ENCODE assay signal across 18 cellular contexts in the genomic region with DNA sequence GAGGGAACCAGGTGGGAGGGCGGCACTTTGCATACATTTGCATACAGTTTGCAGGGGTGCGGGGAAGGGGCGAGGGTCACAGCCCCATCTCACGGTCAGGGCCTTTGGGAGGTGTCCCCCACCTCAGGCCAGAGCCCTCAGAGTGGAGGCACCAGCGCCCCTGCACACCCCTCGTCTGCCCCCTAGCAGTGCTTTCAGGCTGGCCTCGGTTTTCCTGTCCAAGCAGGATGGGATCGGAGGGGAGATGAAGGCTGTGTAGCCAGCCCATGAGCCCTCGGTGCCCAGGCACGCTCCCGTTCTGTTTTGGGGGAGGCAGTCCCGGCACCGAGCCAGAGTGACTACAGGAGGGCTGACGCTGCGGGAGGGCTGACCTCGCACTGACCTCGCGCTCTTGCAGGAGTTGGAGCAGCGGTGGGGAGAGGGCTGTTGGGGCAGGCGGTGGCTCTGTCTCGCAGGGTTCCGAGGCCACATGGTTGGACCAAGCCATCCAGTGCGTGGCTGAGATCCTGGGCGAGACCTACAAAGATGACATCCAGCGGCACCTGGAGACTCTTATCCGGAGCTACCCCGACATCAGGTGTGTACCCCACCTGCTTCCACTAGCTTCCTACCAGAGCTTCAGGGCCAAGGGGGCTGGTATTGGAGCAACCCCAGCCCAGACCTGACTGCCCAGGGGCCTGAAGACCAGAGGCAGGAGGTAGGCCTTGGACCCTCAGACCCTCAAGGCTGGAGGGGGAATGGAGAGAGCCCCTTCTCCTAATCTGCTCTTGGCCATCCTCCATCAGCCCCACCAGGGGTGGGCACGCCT. TPM values are rescaled to one million over a fixed set of nuclear protein-coding genes. Genes with fewer than 3 reads are reported as not detected.
A peak's percentile ranks its signal among the peaks of the same experiment; 100 is the strongest.
DNase-seq lines count a peak whose midpoint lies in the region; ATAC-seq and TF ChIP-seq lines count a peak whose summit lies in the region.
"Had no signal": no experiment of that assay in that cellular context is flagged by ENCODE, and none has a peak within 500 bp of the region (broad histone marks: within the 10 kb centered on the region; RNA-seq: fewer than 3 reads in every experiment).

No MANE protein-coding gene starts in this region.

- H3K4me1 ChIP-seq in lower lobe of right lung, result peaks cover 50% of the 10 kb centered on the region
- peaks cover 15 to 62% (median 40%) of the 10 kb centered on the region in 4 donors for H3K4me1 ChIP-seq in transverse colon

- H3K36me3 ChIP-seq in lower lobe of right lung, result no peaks in the 10 kb centered on the region
- no peaks in the 10 kb centered on the region for H3K36me3 ChIP-seq in transverse colon
- H3K36me3 ChIP-seq: tibial artery had no signal

- POLR2A ChIA-PET in RWPE1 (lab: Yijun Ruan, JAX; ENCODE audit: low non-redundant PET), result no interaction called here

- no peak for TF ChIP-seq EP300 in transverse colon (IDR thresholded peaks at IDR 0.05; ENCODE audit: low read depth)

- H3K9me3 ChIP-seq in lower lobe of right lung, result no peaks in the 10 kb centered on the region
- no peaks in the 10 kb centered on the region for H3K9me3 ChIP-seq in transverse colon
- H3K9me3 ChIP-seq: tibial artery had no signal

- no peak overlapping the region for H3K4me3 ChIP-seq in HL-60 (replicated peaks; ENCODE audit: insufficient read depth, low read length)
- H3K4me3 ChIP-seq in lower lobe of right lung, result no peak overlapping the region
- no peak overlapping the region for H3K4me3 ChIP-seq in transverse colon
- H3K4me3 ChIP-seq: tibial artery had no signal

- intact Hi-C loops in lower lobe of right lung (cut with DNase I) (loop anchor here (10.0 kb wide), 1 partner anchor 187 kb away; no protein-coding TSS in a partner anchor), transverse colon (cut with DNase I; ENCODE audit: low total_unique reads) (no loop called here)

- H3K27ac ChIP-seq in HL-60 (replicated peaks), result peak overlapping the region; percentile 51
- peak overlapping the region; percentile 46; the same call in 1 of the 2 replicates for H3K27ac ChIP-seq in RWPE1
- peak overlapping the region; percentile 46 for H3K27ac ChIP-seq in lower lobe of right lung
- peak overlapping the region; percentile 25 to 44 (median 37) for H3K27ac ChIP-seq in transverse colon
- H3K27ac ChIP-seq: tibial artery had no signal

- TF ChIP-seq CTCF in HL-60 (IDR thresholded peaks at IDR 0.05; ENCODE audit: insufficient read depth, low read length) (no peak), RWPE1 (conservative IDR thresholded peaks at IDR 0.05; ENCODE audit: low read depth) (no peak), lower lobe of right lung (IDR thresholded peaks at IDR 0.05) (no peak), transverse colon (IDR thresholded peaks at IDR 0.05) (no peak)

- 67 to 93% methylated on average over 1 to 24 of the region's 28 CpGs for WGBS in transverse colon (ENCODE audit: low coverage in 1 of 2), 2 donors

- peaks cover 16% of the 10 kb centered on the region for H3K27me3 ChIP-seq in HL-60 (ENCODE audit: insufficient read depth, poor library complexity, severe bottlenecking)
- peaks cover 16% of the 10 kb centered on the region for H3K27me3 ChIP-seq in lower lobe of right lung (ENCODE audit: low read depth)
- H3K27me3 ChIP-seq in transverse colon, result peaks cover 16% of the 10 kb centered on the region

- ATAC-seq in lower lobe of right lung (no peak), HG03025 (IDR thresholded peaks at IDR 0.05; ENCODE audit: low FRiP score, unreplicated experiment) (no peak)

- CTCF ChIA-PET in RWPE1 (lab: Yijun Ruan, JAX), result interaction anchor here (1.2 kb wide), 1 partner anchor 19 kb away, joined by 3 read pairs; no protein-coding TSS in a partner anchor

- in situ Hi-C loops in transverse colon (cut with MboI; ENCODE audit: low pct_ligation_motif_present in 1 of 4, low pct_unique_long_range_greater_than_20kb in 1 of 4, low sequenced_read_pairs in 3 of 4), result loop anchor here in 3 of 4 donors (10.0 kb wide), 2 partner anchors 177 to 187 kb away; no protein-coding TSS in a partner anchor

- DNase-seq in HL-60 (ENCODE audit: low read depth in 1 of 2, low spot score in 1 of 2), result no peak
- DNase-seq in RWPE1 (ENCODE audit: low spot score), result no peak
- DNase-seq in lower lobe of right lung, result no peak
- no peak for DNase-seq in transverse colon
- DNase-seq in NK-92 treated with Interleukin-12 subunit alpha and Interleukin-12 subunit beta, amount 100 ng/mL, for 24 hours (lab: John Stamatoyannopoulos, UW), result no peak
- no peak for DNase-seq in DMS153 treated with DMSO at 0.1 percent for 48 hours (lab: John Stamatoyannopoulos, UW; ENCODE audit: unreplicated experiment)
- no peak for DNase-seq in Ammon's horn (ENCODE audit: low spot score)
- DNase-seq: activated T-cell treated with anti-CD3 and anti-CD28 coated beads for 4 hours; cortex of kidney; DMS53; islet precursor cell; midbrain; NCI-H345; stimulated activated CD4-positive, alpha-beta T cell treated with anti-CD3 and anti-CD28 coated beads, Interleukin-4, amount 100 ng/mL, for 1 hour; tibial artery had no signal

- no peak for TF ChIP-seq POLR2A in transverse colon (IDR thresholded peaks at IDR 0.05)

RNA-seq across cellular contexts. Expression of a gene that starts 13.6 kb away (rescaled TPM):
- total RNA-seq in lower lobe of right lung (3.6 TPM), transverse colon (10 to 100 TPM; 15.2 to 49.0 (median 30.3) TPM)
- total RNA-seq: activated CD4-positive, alpha-beta T cell treated with anti-CD3 and anti-CD28 coated beads, Interleukin-2, amount 10 ng/mL, durations not matched to agents 24 days and 14 days had no signal

RNA-seq across cellular contexts. Expression of a gene that starts 15.1 kb away (rescaled TPM):
- total RNA-seq in lower lobe of right lung (254 TPM), transverse colon (10 to 100 TPM; 25.1 to 76.3 (median 52.7) TPM)

RNA-seq across cellular contexts. Expression of a gene that starts 24.1 kb away (rescaled TPM):
- total RNA-seq in lower lobe of right lung (not detected), transverse colon (not detected)
- total RNA-seq: activated CD4-positive, alpha-beta T cell treated with anti-CD3 and anti-CD28 coated beads, Interleukin-2, amount 10 ng/mL, durations not matched to agents 24 days and 14 days; LHCN-M2 had no signal

RNA-seq across cellular contexts. Expression of a gene that starts 50.8 kb away (rescaled TPM):
- total RNA-seq in lower lobe of right lung, result 114 TPM
- total RNA-seq in transverse colon, result 100 to 1,000 TPM; 109 to 160 (median 123) TPM
